In genomic region chr3:196568246-196569002, GRCh38 we compare ENCODE assay signal across 1 cellular context.
A peak's percentile ranks its signal among the peaks of the same experiment; 100 is the strongest.
TF ChIP-seq lines count a peak whose summit lies in the region.

Gene FBXO45 (plus strand): TSS chr3:196568660. CDS start chr3:196568985, 325 bp downstream.
Gene WDR53 (minus strand): TSS chr3:196568554. CDS start chr3:196561475, 7,079 bp downstream.

TF ChIP-seq in HepG2, 621 proteins besides CTCF, POLR2A, EP300 and RAD21 (continued from another document and continues in another):
- TF ChIP-seq PATZ1 (CRISPR knock-in tag; IDR thresholded peaks at IDR 0.05) (peak; percentile 72), HNF4G (IDR thresholded peaks at IDR 0.05; ENCODE audit: borderline replicate concordance, low read depth, low read length) (no peak), HNF4G (CRISPR knock-in tag; IDR thresholded peaks at IDR 0.05; ENCODE audit: borderline replicate concordance, low read depth) (peak; percentile 58; the same call in 1 of the 2 replicates), CBFB (CRISPR knock-in tag; IDR thresholded peaks at IDR 0.05) (peak; percentile 96), ZNF670 (CRISPR knock-in tag; IDR thresholded peaks at IDR 0.05; ENCODE audit: borderline replicate concordance) (peak; percentile 65; the same call in 1 of the 2 replicates), LCORL (IDR thresholded peaks at IDR 0.05) (no peak), LCORL (CRISPR knock-in tag; IDR thresholded peaks at IDR 0.05) (no peak), ZNF510 (CRISPR knock-in tag; IDR thresholded peaks at IDR 0.05; ENCODE audit: low read depth) (no peak), KDM1A (CRISPR knock-in tag; IDR thresholded peaks at IDR 0.05) (no peak), HOXA5 (CRISPR knock-in tag; IDR thresholded peaks at IDR 0.05) (0 out of 2 replicates have a peak, but pooled peaks have one; percentile 57), NR0B2 (CRISPR knock-in tag; IDR thresholded peaks at IDR 0.05) (no peak), ZNF33B (CRISPR knock-in tag; IDR thresholded peaks at IDR 0.05) (0 out of 2 replicates have a peak, but pooled peaks have one; percentile 79), MLLT10 (CRISPR knock-in tag; IDR thresholded peaks at IDR 0.05) (no peak), YEATS2 (CRISPR knock-in tag; IDR thresholded peaks at IDR 0.05; ENCODE audit: borderline replicate concordance) (peak; percentile 96), ELF1 (CRISPR knock-in tag; IDR thresholded peaks at IDR 0.05) (peak; percentile 92), TFDP2 (CRISPR knock-in tag; IDR thresholded peaks at IDR 0.05) (peak; percentile 96), KLF9 (CRISPR knock-in tag; IDR thresholded peaks at IDR 0.05; ENCODE audit: low read depth) (peak; percentile 80; the same call in 1 of the 2 replicates), PCBP1 (IDR thresholded peaks at IDR 0.05; ENCODE audit: borderline replicate concordance, low read depth, low read length) (peak; percentile 90; the same call in 1 of the 2 replicates), ETV5 (CRISPR knock-in tag; IDR thresholded peaks at IDR 0.05; ENCODE audit: borderline replicate concordance) (peak; percentile 92), RNF219 (CRISPR knock-in tag; IDR thresholded peaks at IDR 0.05) (no peak), LBX2 (CRISPR knock-in tag; IDR thresholded peaks at IDR 0.05; ENCODE audit: borderline replicate concordance) (no peak), ZFP82 (CRISPR knock-in tag; IDR thresholded peaks at IDR 0.05; ENCODE audit: borderline replicate concordance) (no peak), ZMYM3 (CRISPR knock-in tag; IDR thresholded peaks at IDR 0.05) (no peak), E2F5 (CRISPR knock-in tag; conservative IDR thresholded peaks at IDR 0.05) (peak; percentile 95), TRIM22 (IDR thresholded peaks at IDR 0.05) (no peak), NCOA1 (CRISPR knock-in tag; IDR thresholded peaks at IDR 0.05) (no peak), ZGPAT (CRISPR knock-in tag; IDR thresholded peaks at IDR 0.05) (peak; percentile 84), ZNF512 (CRISPR knock-in tag; IDR thresholded peaks at IDR 0.05) (no peak), NFE2L1 (CRISPR knock-in tag; IDR thresholded peaks at IDR 0.05; ENCODE audit: borderline replicate concordance) (no peak), ZNF33A (CRISPR knock-in tag; IDR thresholded peaks at IDR 0.05; ENCODE audit: borderline replicate concordance) (no peak), AKAP8 (CRISPR knock-in tag; IDR thresholded peaks at IDR 0.05) (no peak), TP53 (CRISPR knock-in tag; conservative IDR thresholded peaks at IDR 0.05) (no peak), HNF1B (CRISPR knock-in tag; IDR thresholded peaks at IDR 0.05) (peak; percentile 72; the same call in 1 of the 2 replicates), GRHL1 (CRISPR knock-in tag; conservative IDR thresholded peaks at IDR 0.05) (no peak), SRY (CRISPR knock-in tag; IDR thresholded peaks at IDR 0.05) (no peak), ZNF704 (CRISPR knock-in tag; IDR thresholded peaks at IDR 0.05; ENCODE audit: borderline replicate concordance) (no peak; the same call in 1 of the 2 replicates), ZFP36L1 (CRISPR knock-in tag; IDR thresholded peaks at IDR 0.05) (no peak), U2AF2 (IDR thresholded peaks at IDR 0.05; ENCODE audit: low read depth, low read length) (no peak), ZNF136 (CRISPR knock-in tag; IDR thresholded peaks at IDR 0.05; ENCODE audit: low read depth) (peak; percentile 42; the same call in 1 of the 2 replicates), CCDC6 (CRISPR knock-in tag; IDR thresholded peaks at IDR 0.05) (peak; percentile 90), SMC3 (IDR thresholded peaks at IDR 0.05; ENCODE audit: low read length) (no peak), ZNF800 (CRISPR knock-in tag; IDR thresholded peaks at IDR 0.05) (no peak; the same call in 1 of the 2 replicates), ZNF7 (CRISPR knock-in tag; IDR thresholded peaks at IDR 0.05) (no peak), ZNF12 (CRISPR knock-in tag; IDR thresholded peaks at IDR 0.05) (peak; percentile 89)
